Comparison of ENCODE assay signal across 26 cellular contexts in genomic region chr1:12443151-12443550, GRCh38.
"Had no signal": no experiment of that assay in that cellular context is flagged by ENCODE, and none has a peak within 500 bp of the region (broad histone marks: within the 10 kb centered on the region; RNA-seq: fewer than 3 reads in every experiment).

No MANE protein-coding gene starts in this region.

- H3K27ac Mint-ChIP-seq: activated CD4-positive, alpha-beta memory T cell treated with anti-CD3 and anti-CD28 coated beads, Interleukin-2, amount 10 ng/mL, durations not matched to agents 7 days and 5 days; activated CD4-positive, alpha-beta T cell treated with anti-CD3 and anti-CD28 coated beads for 36 hours; activated T-cell treated with anti-CD3 and anti-CD28 coated beads, Interleukin-2, amount 50 U/mL, for 24 hours had no signal

- H3K9me3 ChIP-seq: Peyer's patch, SK-N-SH had no signal

- H3K36me3 ChIP-seq: brain microvascular endothelial cell, cardiac muscle cell, SJCRH30, WERI-Rb-1 had no signal

- H3K27me3 ChIP-seq: brain microvascular endothelial cell, cardiac muscle cell, Peyer's patch, SJCRH30 had no signal

- H3K27me3 Mint-ChIP-seq: activated T-cell treated with anti-CD3 and anti-CD28 coated beads, Interleukin-2, amount 50 U/mL, for 24 hours had no signal

- H3K4me2 ChIP-seq: SK-N-SH had no signal

- H3K4me3 ChIP-seq: cardiac muscle cell, Peyer's patch, SJCRH30 had no signal

- DNase-seq: activated CD4-positive, alpha-beta memory T cell treated with anti-CD3 and anti-CD28 coated beads, Interleukin-2, amount 10 ng/mL, durations not matched to agents 7 days and 5 days; activated CD4-positive, alpha-beta T cell treated with anti-CD3 and anti-CD28 coated beads for 36 hours; activated CD4-positive, alpha-beta T cell treated with anti-CD3 and anti-CD28 coated beads, Interleukin-2, amount 50 U/mL, for 1 hour; activated CD8-positive, alpha-beta memory T cell treated with anti-CD3 and anti-CD28 coated beads, Interleukin-2, amount 50 U/mL, for 48 hours; activated effector memory CD4-positive, alpha-beta T cell treated with anti-CD3 and anti-CD28 coated beads, Interleukin-2, amount 50 U/mL, for 16 hours; activated naive CD4-positive, alpha-beta T cell treated with Interleukin-2 at 50 U/mL for 16 hours; activated T-cell treated with anti-CD3 and anti-CD28 coated beads, Interleukin-2, amount 50 U/mL, for 24 hours; amygdala; brain microvascular endothelial cell; cerebellar nuclear complex; IMR-90; KG1; NCI-H1048; NCI-H146; NCI-H1930; NCI-H2171; NCI-H2227 treated with DMSO at 0.1 percent for 48 hours; NCI-H526 treated with DMSO at 0.1 percent for 48 hours; Peyer's patch; Right ventricle myocardium superior; SJCRH30; SK-N-SH; T-helper 1 cell; WERI-Rb-1 had no signal

- H3K4me3 Mint-ChIP-seq: activated CD4-positive, alpha-beta memory T cell treated with anti-CD3 and anti-CD28 coated beads, Interleukin-2, amount 10 ng/mL, durations not matched to agents 7 days and 5 days; activated CD4-positive, alpha-beta T cell treated with anti-CD3 and anti-CD28 coated beads for 36 hours; activated T-cell treated with anti-CD3 and anti-CD28 coated beads, Interleukin-2, amount 50 U/mL, for 24 hours had no signal

- H3K27ac ChIP-seq: brain microvascular endothelial cell, cardiac muscle cell, Peyer's patch, RWPE1, SJCRH30, WERI-Rb-1 had no signal

- H3K9ac ChIP-seq: SK-N-SH had no signal

- ATAC-seq: activated CD4-positive, alpha-beta T cell treated with anti-CD3 and anti-CD28 coated beads for 36 hours had no signal

- H3K9me3 Mint-ChIP-seq: activated T-cell treated with anti-CD3 and anti-CD28 coated beads, Interleukin-2, amount 50 U/mL, for 24 hours had no signal
